ENCODE assay signal across 14 cellular contexts in the genomic region with DNA sequence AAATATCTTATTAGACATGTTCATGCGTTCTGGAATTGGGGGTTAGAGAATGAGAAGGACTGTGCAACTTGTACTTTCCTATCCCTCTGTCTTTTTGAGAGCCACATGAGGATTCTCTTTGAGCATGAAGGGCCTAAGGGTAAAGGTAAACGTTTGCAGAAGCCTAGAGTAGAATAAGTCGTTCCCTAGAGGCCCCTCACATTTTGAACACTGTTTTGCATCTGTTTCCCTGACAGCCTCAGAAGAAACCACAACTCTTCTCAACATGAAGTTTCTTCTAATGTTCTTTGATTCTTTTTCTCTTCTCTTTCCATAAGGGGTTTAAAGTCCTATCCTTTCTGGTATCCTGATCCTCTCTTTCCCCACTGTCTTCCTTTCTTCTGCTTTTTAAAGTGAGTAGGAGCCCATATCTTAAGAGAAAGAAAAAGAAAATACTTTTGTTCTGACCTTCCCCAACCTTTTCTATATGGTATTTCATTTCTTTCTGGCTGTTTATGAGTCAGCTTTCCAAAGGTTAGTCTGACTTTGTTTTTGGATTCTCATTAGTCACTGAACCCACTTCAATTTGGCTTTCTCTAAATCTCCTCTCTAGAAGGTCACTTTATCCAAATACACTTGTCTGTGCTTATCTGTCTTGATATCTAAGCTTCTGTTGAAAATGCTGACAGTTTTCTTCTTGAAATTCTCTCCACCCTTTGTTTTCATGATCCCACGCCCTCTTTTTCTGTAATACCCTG. TPM values are rescaled to one million over a fixed set of nuclear protein-coding genes. Genes with fewer than 3 reads are reported as not detected.
DNase-seq lines count a peak whose midpoint lies in the region; ATAC-seq, FAIRE-seq and TF ChIP-seq lines count a peak whose summit lies in the region.
"Had no signal": no experiment of that assay in that cellular context is flagged by ENCODE, and none has a peak within 500 bp of the region (broad histone marks: within the 10 kb centered on the region; RNA-seq: fewer than 3 reads in every experiment).

No MANE protein-coding gene starts in this region.

- intact Hi-C loops in activated CD8-positive, alpha-beta T cell treated with anti-CD3 and anti-CD28 coated beads for 36 hours (cut with micrococcal nuclease) = no loop called here

- H3K36me3 Mint-ChIP-seq in activated CD8-positive, alpha-beta T cell treated with anti-CD3 and anti-CD28 coated beads for 36 hours (ENCODE audit: low read depth) = no peaks in the 10 kb centered on the region
- H3K36me3 Mint-ChIP-seq in activated CD8-positive, alpha-beta T cell treated with anti-CD3 and anti-CD28 coated beads, Interleukin-2, amount 10 ng/mL, durations not matched to agents 7 days and 5 days (ENCODE audit: low read depth) = no peaks in the 10 kb centered on the region
- H3K36me3 Mint-ChIP-seq in type B pancreatic cell = no peaks in the 10 kb centered on the region

- no peak overlapping the region for H3K27ac Mint-ChIP-seq in activated CD8-positive, alpha-beta T cell treated with anti-CD3 and anti-CD28 coated beads for 36 hours
- H3K27ac Mint-ChIP-seq in activated CD8-positive, alpha-beta T cell treated with anti-CD3 and anti-CD28 coated beads, Interleukin-2, amount 10 ng/mL, durations not matched to agents 7 days and 5 days = no peak overlapping the region
- no peak overlapping the region for H3K27ac Mint-ChIP-seq in type B pancreatic cell
- H3K27ac Mint-ChIP-seq: activated CD4-positive, alpha-beta T cell treated with anti-CD3 and anti-CD28 coated beads, Interleukin-2, amount 10 ng/mL, durations not matched to agents 24 days and 14 days; effector memory CD8-positive, alpha-beta T cell had no signal

- H3K36me3 ChIP-seq in bronchial epithelial cell (ENCODE audit: control insufficient read depth, insufficient read depth, low read length) = no peaks in the 10 kb centered on the region
- H3K36me3 ChIP-seq: SJCRH30 had no signal

- H3K27me3 ChIP-seq in bronchial epithelial cell (ENCODE audit: control insufficient read depth, insufficient read depth, low read length) = no peaks in the 10 kb centered on the region
- H3K27me3 ChIP-seq: SJCRH30 had no signal

- no peaks in the 10 kb centered on the region for H3K27me3 Mint-ChIP-seq in activated CD8-positive, alpha-beta T cell treated with anti-CD3 and anti-CD28 coated beads for 36 hours
- no peaks in the 10 kb centered on the region for H3K27me3 Mint-ChIP-seq in activated CD8-positive, alpha-beta T cell treated with anti-CD3 and anti-CD28 coated beads, Interleukin-2, amount 10 ng/mL, durations not matched to agents 7 days and 5 days (ENCODE audit: low read depth)
- no peaks in the 10 kb centered on the region for H3K27me3 Mint-ChIP-seq in type B pancreatic cell
- H3K27me3 Mint-ChIP-seq: activated CD4-positive, alpha-beta T cell treated with anti-CD3 and anti-CD28 coated beads, Interleukin-2, amount 10 ng/mL, durations not matched to agents 24 days and 14 days had no signal

- H3K4me3 Mint-ChIP-seq in activated CD8-positive, alpha-beta T cell treated with anti-CD3 and anti-CD28 coated beads for 36 hours = no peak overlapping the region
- H3K4me3 Mint-ChIP-seq in activated CD8-positive, alpha-beta T cell treated with anti-CD3 and anti-CD28 coated beads, Interleukin-2, amount 10 ng/mL, durations not matched to agents 7 days and 5 days = no peak overlapping the region
- peak overlapping the region; percentile 0 for H3K4me3 Mint-ChIP-seq in type B pancreatic cell
- H3K4me3 Mint-ChIP-seq: activated CD4-positive, alpha-beta T cell treated with anti-CD3 and anti-CD28 coated beads, Interleukin-2, amount 10 ng/mL, durations not matched to agents 24 days and 14 days; effector memory CD8-positive, alpha-beta T cell; neural crest cell had no signal

- peak; percentile 47 for ATAC-seq in activated CD8-positive, alpha-beta T cell treated with anti-CD3 and anti-CD28 coated beads for 36 hours
- ATAC-seq in activated CD8-positive, alpha-beta T cell treated with anti-CD3 and anti-CD28 coated beads, Interleukin-2, amount 10 ng/mL, durations not matched to agents 7 days and 5 days = no peak
- ATAC-seq: effector memory CD8-positive, alpha-beta T cell had no signal

- no peak overlapping the region for H3K4me3 ChIP-seq in bronchial epithelial cell (ENCODE audit: low read depth, low read length)
- H3K4me3 ChIP-seq: SJCRH30 had no signal

- FAIRE-seq in bronchial epithelial cell (lab: Jason Lieb, UNC) = no peak

- no peak for DNase-seq in activated CD8-positive, alpha-beta T cell treated with anti-CD3 and anti-CD28 coated beads for 36 hours
- DNase-seq in activated CD8-positive, alpha-beta T cell treated with anti-CD3 and anti-CD28 coated beads, Interleukin-2, amount 10 ng/mL, durations not matched to agents 7 days and 5 days = no peak
- peak; percentile 85 for DNase-seq in M059J (ENCODE audit: low read depth)
- DNase-seq in bronchial epithelial cell (ENCODE audit: low read depth) = peak; percentile 39
- DNase-seq in type B pancreatic cell (ENCODE audit: extremely low spot score, unreplicated experiment) = no peak
- DNase-seq in NCI-H82 treated with DMSO at 0.1 percent for 48 hours (lab: John Stamatoyannopoulos, UW; ENCODE audit: unreplicated experiment) = no peak
- DNase-seq in activated CD4-positive, CD25-positive, alpha-beta regulatory T cell treated with anti-CD3 and anti-CD28 coated beads, Interleukin-2, amount 50 U/mL, for 72 hours = no peak
- no peak for DNase-seq in cerebellar cortex (ENCODE audit: low spot score)
- DNase-seq: activated CD4-positive, alpha-beta T cell treated with anti-CD3 and anti-CD28 coated beads, Interleukin-2, amount 10 ng/mL, durations not matched to agents 24 days and 14 days; activated naive CD4-positive, alpha-beta T cell treated with anti-CD3 and anti-CD28 coated beads, Interleukin-2, amount 50 U/mL, for 16 hours; effector memory CD8-positive, alpha-beta T cell; stimulated activated naive CD4-positive, alpha-beta T cell treated with Interleukin-2 at 50 U/mL for 16 hours had no signal

- H3K9me3 Mint-ChIP-seq in activated CD8-positive, alpha-beta T cell treated with anti-CD3 and anti-CD28 coated beads for 36 hours = peaks cover 8% of the 10 kb centered on the region
- H3K9me3 Mint-ChIP-seq in activated CD8-positive, alpha-beta T cell treated with anti-CD3 and anti-CD28 coated beads, Interleukin-2, amount 10 ng/mL, durations not matched to agents 7 days and 5 days (ENCODE audit: insufficient read depth) = peaks cover 6% of the 10 kb centered on the region
- H3K9me3 Mint-ChIP-seq in type B pancreatic cell = peaks cover 8% of the 10 kb centered on the region

- POLR2A ChIA-PET in activated CD8-positive, alpha-beta T cell treated with anti-CD3 and anti-CD28 coated beads for 36 hours (lab: Charles Lee) = no interaction called here
- POLR2A ChIA-PET in activated CD8-positive, alpha-beta T cell treated with anti-CD3 and anti-CD28 coated beads, Interleukin-2, amount 10 ng/mL, durations not matched to agents 7 days and 5 days (lab: Charles Lee) = no interaction called here

- CTCF ChIA-PET in activated CD8-positive, alpha-beta T cell treated with anti-CD3 and anti-CD28 coated beads for 36 hours (lab: Charles Lee) = no interaction called here
- CTCF ChIA-PET in activated CD8-positive, alpha-beta T cell treated with anti-CD3 and anti-CD28 coated beads, Interleukin-2, amount 10 ng/mL, durations not matched to agents 7 days and 5 days (lab: Charles Lee) = no interaction called here

- H3K4me1 Mint-ChIP-seq in activated CD8-positive, alpha-beta T cell treated with anti-CD3 and anti-CD28 coated beads for 36 hours (ENCODE audit: low read depth) = peaks cover 2% of the 10 kb centered on the region
- no peaks in the 10 kb centered on the region for H3K4me1 Mint-ChIP-seq in activated CD8-positive, alpha-beta T cell treated with anti-CD3 and anti-CD28 coated beads, Interleukin-2, amount 10 ng/mL, durations not matched to agents 7 days and 5 days (ENCODE audit: low read depth)
- H3K4me1 Mint-ChIP-seq in type B pancreatic cell (ENCODE audit: unreplicated experiment) = peaks cover 9% of the 10 kb centered on the region
- H3K4me1 Mint-ChIP-seq: activated CD4-positive, alpha-beta T cell treated with anti-CD3 and anti-CD28 coated beads, Interleukin-2, amount 10 ng/mL, durations not matched to agents 24 days and 14 days; neural crest cell had no signal

- no peak for TF ChIP-seq CTCF in activated CD8-positive, alpha-beta T cell treated with anti-CD3 and anti-CD28 coated beads for 36 hours (IDR thresholded peaks at IDR 0.05)
- TF ChIP-seq CTCF in bronchial epithelial cell (IDR thresholded peaks at IDR 0.05; ENCODE audit: insufficient read depth, low read length, severe bottlenecking) (no peak), type B pancreatic cell (conservative IDR thresholded peaks at IDR 0.05) (no peak)

RNA-seq across cellular contexts. Expression of gene PPP1R1C, which starts 34.8 kb away (rescaled TPM):
- total RNA-seq in activated CD8-positive, alpha-beta T cell treated with anti-CD3 and anti-CD28 coated beads for 36 hours = not detected
- not detected for total RNA-seq in activated CD8-positive, alpha-beta T cell treated with anti-CD3 and anti-CD28 coated beads, Interleukin-2, amount 10 ng/mL, durations not matched to agents 7 days and 5 days
- total RNA-seq in M059J (2014; rRNA removed; shearing (Covaris generic)) = 5.2 and 8.4 TPM in 2 replicates
- total RNA-seq in bronchial epithelial cell (2.1 and 2.7 TPM in 2 replicates), type B pancreatic cell (ENCODE audit: low replicate concordance) (1.4 and 7.4 TPM in 2 replicates)
- total RNA-seq: activated CD4-positive, alpha-beta T cell treated with anti-CD3 and anti-CD28 coated beads, Interleukin-2, amount 10 ng/mL, durations not matched to agents 24 days and 14 days; SJCRH30 had no signal

Comparison
In these comparisons a context has a peak if more than half of its experiments do, and no peak if none do; other contexts are left out.
1. DNase-seq: peak in M059J (single experiment) and bronchial epithelial cell (single experiment); none in activated CD8-positive, alpha-beta T cell treated with anti-CD3 and anti-CD28 coated beads for 36 hours (single experiment), activated CD8-positive, alpha-beta T cell treated with anti-CD3 and anti-CD28 coated beads, Interleukin-2, amount 10 ng/mL, durations not matched to agents 7 days and 5 days (single experiment), type B pancreatic cell (single experiment), NCI-H82 treated with DMSO at 0.1 percent for 48 hours (single experiment), activated CD4-positive, CD25-positive, alpha-beta regulatory T cell treated with anti-CD3 and anti-CD28 coated beads, Interleukin-2, amount 50 U/mL, for 72 hours (single experiment) and cerebellar cortex (single experiment).